9 cellular contexts compared by ENCODE assay signal in the genomic region with DNA sequence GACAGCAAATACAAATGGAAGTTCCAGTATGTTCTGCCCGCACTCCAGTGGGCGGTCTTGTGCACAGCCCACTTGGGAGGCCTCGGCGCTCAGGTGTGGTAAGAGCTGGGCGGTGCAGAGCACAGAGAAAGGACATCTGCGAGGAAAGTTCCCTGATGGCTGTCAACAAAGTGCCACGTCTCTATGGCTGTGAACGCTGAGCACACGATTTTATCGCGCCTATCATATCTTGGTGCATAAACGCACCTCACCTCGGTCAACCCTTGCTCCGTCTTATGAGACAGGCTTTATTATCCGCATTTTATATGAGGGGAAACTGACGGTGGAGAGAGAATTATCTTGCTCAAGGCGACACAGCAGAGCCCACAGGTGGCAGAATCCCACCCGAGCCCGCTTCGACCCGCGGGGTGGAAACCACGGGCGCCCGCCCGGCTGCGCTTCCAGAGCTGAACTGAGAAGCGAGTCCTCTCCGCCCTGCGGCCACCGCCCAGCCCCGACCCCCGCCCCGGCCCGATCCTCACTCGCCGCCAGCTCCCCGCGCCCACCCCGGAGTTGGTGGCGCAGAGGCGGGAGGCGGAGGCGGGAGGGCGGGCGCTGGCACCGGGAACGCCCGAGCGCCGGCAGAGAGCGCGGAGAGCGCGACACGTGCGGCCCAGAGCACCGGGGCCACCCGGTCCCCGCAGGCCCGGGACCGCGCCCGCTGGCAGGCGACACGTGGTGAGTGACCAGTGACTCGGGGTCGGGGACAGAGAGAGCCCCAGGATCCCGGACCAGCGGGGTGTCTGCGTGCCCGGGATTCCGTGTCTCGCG. TPM values are rescaled to one million over a fixed set of nuclear protein-coding genes. Genes with fewer than 3 reads are reported as not detected.
A peak's percentile ranks its signal among the peaks of the same experiment; 100 is the strongest.
DNase-seq lines count a peak whose midpoint lies in the region; ATAC-seq and TF ChIP-seq lines count a peak whose summit lies in the region.
"Had no signal": no experiment of that assay in that cellular context is flagged by ENCODE, and none has a peak within 500 bp of the region (broad histone marks: within the 10 kb centered on the region; RNA-seq: fewer than 3 reads in every experiment).

A gene with protein sequence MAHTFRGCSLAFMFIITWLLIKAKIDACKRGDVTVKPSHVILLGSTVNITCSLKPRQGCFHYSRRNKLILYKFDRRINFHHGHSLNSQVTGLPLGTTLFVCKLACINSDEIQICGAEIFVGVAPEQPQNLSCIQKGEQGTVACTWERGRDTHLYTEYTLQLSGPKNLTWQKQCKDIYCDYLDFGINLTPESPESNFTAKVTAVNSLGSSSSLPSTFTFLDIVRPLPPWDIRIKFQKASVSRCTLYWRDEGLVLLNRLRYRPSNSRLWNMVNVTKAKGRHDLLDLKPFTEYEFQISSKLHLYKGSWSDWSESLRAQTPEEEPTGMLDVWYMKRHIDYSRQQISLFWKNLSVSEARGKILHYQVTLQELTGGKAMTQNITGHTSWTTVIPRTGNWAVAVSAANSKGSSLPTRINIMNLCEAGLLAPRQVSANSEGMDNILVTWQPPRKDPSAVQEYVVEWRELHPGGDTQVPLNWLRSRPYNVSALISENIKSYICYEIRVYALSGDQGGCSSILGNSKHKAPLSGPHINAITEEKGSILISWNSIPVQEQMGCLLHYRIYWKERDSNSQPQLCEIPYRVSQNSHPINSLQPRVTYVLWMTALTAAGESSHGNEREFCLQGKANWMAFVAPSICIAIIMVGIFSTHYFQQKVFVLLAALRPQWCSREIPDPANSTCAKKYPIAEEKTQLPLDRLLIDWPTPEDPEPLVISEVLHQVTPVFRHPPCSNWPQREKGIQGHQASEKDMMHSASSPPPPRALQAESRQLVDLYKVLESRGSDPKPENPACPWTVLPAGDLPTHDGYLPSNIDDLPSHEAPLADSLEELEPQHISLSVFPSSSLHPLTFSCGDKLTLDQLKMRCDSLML (plus strand): TSS at position 623 of the 810 bp plus-strand sequence. CDS start 12,496 bp downstream, outside the sequence.

- peak; percentile 77 for DNase-seq in activated CD8-positive, alpha-beta T cell treated with anti-CD3 and anti-CD28 coated beads for 36 hours
- DNase-seq in epithelial cell of proximal tubule (ENCODE audit: low read depth) (no peak), osteoblast (ENCODE audit: insufficient read length, low spot score, missing footprints) (no peak), aorta (peak; percentile 47 to 75), OCI-LY7 (ENCODE audit: low spot score) (no peak), NCI-H187 (lab: John Stamatoyannopoulos, UW) (no peak)

- CTCF ChIA-PET in activated CD8-positive, alpha-beta T cell treated with anti-CD3 and anti-CD28 coated beads for 36 hours (lab: Charles Lee): interaction anchor here (0.8 kb wide), 1 partner anchor 32 kb away, joined by 3 read pairs; no protein-coding TSS in a partner anchor
- CTCF ChIA-PET in OCI-LY7 (lab: Charles Lee; ENCODE audit: unreplicated experiment): no interaction called here

- no peaks in the 10 kb centered on the region for H3K79me2 ChIP-seq in osteoblast (ENCODE audit: insufficient read depth, low read length)
- no peaks in the 10 kb centered on the region for H3K79me2 ChIP-seq in OCI-LY7 (ENCODE audit: insufficient read depth, low read depth, low read length)

- peak within 1 kb of the TSS; percentile 62 to 88 (median 78) for H3K4me3 Mint-ChIP-seq in IgD-negative memory B cell
- H3K4me3 Mint-ChIP-seq in activated CD8-positive, alpha-beta T cell treated with anti-CD3 and anti-CD28 coated beads for 36 hours: peak within 1 kb of the TSS; percentile 84

- H3K27ac Mint-ChIP-seq in IgD-negative memory B cell: peak within 1 kb of the TSS in 1 of 3 donors; percentile 25
- H3K27ac Mint-ChIP-seq in activated CD8-positive, alpha-beta T cell treated with anti-CD3 and anti-CD28 coated beads for 36 hours: peak within 1 kb of the TSS; percentile 93

- no TSS peak for BruUV-seq in OCI-LY7 (replicated peaks; lab: Mats Ljungman, UMichigan)

- peak within 1 kb of the TSS; percentile 56 for H2AFZ ChIP-seq in osteoblast (ENCODE audit: low read length)
- H2AFZ ChIP-seq in OCI-LY7 (ENCODE audit: low read length): no peak within 1 kb of the TSS

- peak within 1 kb of the TSS; percentile 45 for H3K4me2 ChIP-seq in osteoblast (ENCODE audit: insufficient read depth, low read length)
- no peak within 1 kb of the TSS for H3K4me2 ChIP-seq in OCI-LY7 (ENCODE audit: low read length)

- H4K20me1 ChIP-seq in osteoblast (ENCODE audit: insufficient read depth, low read length) (no peaks in the 10 kb centered on the region), OCI-LY7 (ENCODE audit: insufficient read depth, low read length) (no peaks in the 10 kb centered on the region)

- H3K9me2 ChIP-seq in OCI-LY7 (ENCODE audit: insufficient read depth, low read length): no peaks in the 10 kb centered on the region

- H3K27me3 ChIP-seq in osteoblast (ENCODE audit: insufficient read depth, low read length) (peaks cover 47% of the 10 kb centered on the region), aorta (ENCODE audit: control insufficient read depth in 1 of 2, insufficient read depth in 2 of 2, low read length in 1 of 2) (no peaks in the 10 kb centered on the region)

- H3K9me3 ChIP-seq in osteoblast (ENCODE audit: low read depth, low read length): no peaks in the 10 kb centered on the region
- H3K9me3 ChIP-seq in aorta (ENCODE audit: control insufficient read depth, low read length): no peaks in the 10 kb centered on the region
- H3K9me3 ChIP-seq in OCI-LY7 (ENCODE audit: low read length): no peaks in the 10 kb centered on the region

- H3K4me1 ChIP-seq in osteoblast (ENCODE audit: insufficient read depth, low read length) (no peaks in the 10 kb centered on the region), aorta (ENCODE audit: control insufficient read depth in 1 of 2, insufficient read depth in 2 of 2, low read length in 2 of 2) (no peaks in the 10 kb centered on the region), OCI-LY7 (ENCODE audit: insufficient read depth, low read length, poor library complexity, severe bottlenecking) (no peaks in the 10 kb centered on the region)

- H3K36me3 ChIP-seq in osteoblast (ENCODE audit: insufficient read depth, low read length) (no peaks in the 10 kb centered on the region), aorta (ENCODE audit: control insufficient read depth in 1 of 2, insufficient read depth in 2 of 2, low read length in 1 of 2) (no peaks in the 10 kb centered on the region), OCI-LY7 (ENCODE audit: insufficient read depth, low read length) (no peaks in the 10 kb centered on the region)

- H3K9me3 Mint-ChIP-seq in IgD-negative memory B cell: no peaks in the 10 kb centered on the region
- H3K9me3 Mint-ChIP-seq in activated CD8-positive, alpha-beta T cell treated with anti-CD3 and anti-CD28 coated beads for 36 hours: no peaks in the 10 kb centered on the region

- intact Hi-C loops in activated CD8-positive, alpha-beta T cell treated with anti-CD3 and anti-CD28 coated beads for 36 hours (cut with micrococcal nuclease): loop anchor here (1.0 kb wide), 1 partner anchor 26 kb away; no protein-coding TSS in a partner anchor
- intact Hi-C loops in aorta (cut with DNase I) (no loop called here), OCI-LY7 (cut with micrococcal nuclease; ENCODE audit: unreplicated experiment) (no loop called here)

- ATAC-seq in GM19372 (IDR thresholded peaks at IDR 0.05; ENCODE audit: low read depth, unreplicated experiment) (peak; percentile 50), aorta (ENCODE audit: low FRiP score) (peak; percentile 59)
- peak; percentile 77 for ATAC-seq in activated CD8-positive, alpha-beta T cell treated with anti-CD3 and anti-CD28 coated beads for 36 hours

- no peaks in the 10 kb centered on the region for H3K36me3 Mint-ChIP-seq in IgD-negative memory B cell
- peaks cover 27% of the 10 kb centered on the region for H3K36me3 Mint-ChIP-seq in activated CD8-positive, alpha-beta T cell treated with anti-CD3 and anti-CD28 coated beads for 36 hours (ENCODE audit: low read depth)

- H3K4me3 ChIP-seq in epithelial cell of proximal tubule (ENCODE audit: low read depth, low read length) (peak within 1 kb of the TSS; percentile 51), osteoblast (ENCODE audit: insufficient read depth, low read length) (no peak within 1 kb of the TSS), aorta (ENCODE audit: low read length in 2 of 2) (peak within 1 kb of the TSS; percentile 32 to 46), OCI-LY7 (ENCODE audit: low read depth, low read length, poor library complexity, severe bottlenecking) (no peak within 1 kb of the TSS)

- H3K4me1 Mint-ChIP-seq in IgD-negative memory B cell: peaks cover 0 to 6% (median 2%) of the 10 kb centered on the region in 3 donors
- H3K4me1 Mint-ChIP-seq in activated CD8-positive, alpha-beta T cell treated with anti-CD3 and anti-CD28 coated beads for 36 hours (ENCODE audit: low read depth): peaks cover 50% of the 10 kb centered on the region

- 4% methylated on average over 60 to 75 of the region's 75 CpGs for WGBS in aorta, 2 donors

- POLR2A ChIA-PET in activated CD8-positive, alpha-beta T cell treated with anti-CD3 and anti-CD28 coated beads for 36 hours (lab: Charles Lee): interaction anchor here (0.6 to 1.7 kb wide), 8 partner anchors 9 to 41 kb away, joined by 3 to 8 read pairs (median 4); no protein-coding TSS in a partner anchor
- POLR2A ChIA-PET in OCI-LY7 (lab: Charles Lee): no interaction called here

- H3K27ac ChIP-seq in osteoblast (ENCODE audit: low read depth, low read length): no peak within 1 kb of the TSS
- no peak within 1 kb of the TSS for H3K27ac ChIP-seq in aorta (ENCODE audit: low read depth in 1 of 2, low read length in 2 of 2)
- no peak within 1 kb of the TSS for H3K27ac ChIP-seq in OCI-LY7 (ENCODE audit: low read depth, low read length, poor library complexity, severe bottlenecking)

- H3K27me3 Mint-ChIP-seq in IgD-negative memory B cell: peaks cover 19% of the 10 kb centered on the region
- H3K27me3 Mint-ChIP-seq in activated CD8-positive, alpha-beta T cell treated with anti-CD3 and anti-CD28 coated beads for 36 hours: peaks cover 11% of the 10 kb centered on the region

- no peak for TF ChIP-seq CTCF in activated CD8-positive, alpha-beta T cell treated with anti-CD3 and anti-CD28 coated beads for 36 hours (IDR thresholded peaks at IDR 0.05)
- TF ChIP-seq CTCF in epithelial cell of proximal tubule (conservative IDR thresholded peaks at IDR 0.05; ENCODE audit: low read depth, low read length) (no peak), osteoblast (IDR thresholded peaks at IDR 0.05; ENCODE audit: extremely low read depth, low read depth, low read length) (no peak), OCI-LY7 (conservative IDR thresholded peaks at IDR 0.05; ENCODE audit: low read length) (no peak)

RNA-seq across cellular contexts. Expression of the gene that starts here (rescaled TPM):
- polyA plus RNA-seq in IgD-negative memory B cell (0.53 TPM), aorta (under 1 TPM in 1 of 2 donors, not detected in 1; 0.08 TPM)
- 10 to 100 TPM; 29.1 to 29.7 TPM for total RNA-seq in activated CD8-positive, alpha-beta T cell treated with anti-CD3 and anti-CD28 coated beads for 36 hours
- total RNA-seq in epithelial cell of proximal tubule (0.72 and 1.3 TPM in 2 replicates), osteoblast (not detected in 2 replicates), aorta (1 to 10 TPM in 1 of 2 donors, under 1 TPM in 1; 0.88 to 5.3 TPM), OCI-LY7 (2022) (not detected in 2 replicates)
- not detected in 2 replicates for total RNA-seq in OCI-LY7 (2014; rRNA removed; shearing (Covaris generic))
- total RNA-seq: NCI-H460 had no signal

Comparison
In these comparisons a context has a peak if more than half of its experiments do, and no peak if none do; other contexts are left out.
1. RNA of the gene that starts here (total RNA-seq): 29.1 to 29.7 TPM in activated CD8-positive, alpha-beta T cell treated with anti-CD3 and anti-CD28 coated beads for 36 hours; 0.88 to 5.3 TPM in aorta, 0.72 to 1.3 TPM in epithelial cell of proximal tubule, not detected in osteoblast and not detected in OCI-LY7; every median in the first group is over 4 times any median in the second.
2. DNase-seq: peak in activated CD8-positive, alpha-beta T cell treated with anti-CD3 and anti-CD28 coated beads for 36 hours (single experiment) and aorta (2 of 2); none in epithelial cell of proximal tubule (single experiment), osteoblast (single experiment), OCI-LY7 (single experiment) and NCI-H187 (0 of 2).
3. H3K4me3 ChIP-seq: peak in epithelial cell of proximal tubule (single experiment) and aorta (2 of 2); none in osteoblast (single experiment) and OCI-LY7 (single experiment).
4. Peak in every context shown above with its lines, with median percentiles within 50 percentile points of each other: ATAC-seq.